8 cellular contexts compared by ENCODE assay signal in the genomic region with DNA sequence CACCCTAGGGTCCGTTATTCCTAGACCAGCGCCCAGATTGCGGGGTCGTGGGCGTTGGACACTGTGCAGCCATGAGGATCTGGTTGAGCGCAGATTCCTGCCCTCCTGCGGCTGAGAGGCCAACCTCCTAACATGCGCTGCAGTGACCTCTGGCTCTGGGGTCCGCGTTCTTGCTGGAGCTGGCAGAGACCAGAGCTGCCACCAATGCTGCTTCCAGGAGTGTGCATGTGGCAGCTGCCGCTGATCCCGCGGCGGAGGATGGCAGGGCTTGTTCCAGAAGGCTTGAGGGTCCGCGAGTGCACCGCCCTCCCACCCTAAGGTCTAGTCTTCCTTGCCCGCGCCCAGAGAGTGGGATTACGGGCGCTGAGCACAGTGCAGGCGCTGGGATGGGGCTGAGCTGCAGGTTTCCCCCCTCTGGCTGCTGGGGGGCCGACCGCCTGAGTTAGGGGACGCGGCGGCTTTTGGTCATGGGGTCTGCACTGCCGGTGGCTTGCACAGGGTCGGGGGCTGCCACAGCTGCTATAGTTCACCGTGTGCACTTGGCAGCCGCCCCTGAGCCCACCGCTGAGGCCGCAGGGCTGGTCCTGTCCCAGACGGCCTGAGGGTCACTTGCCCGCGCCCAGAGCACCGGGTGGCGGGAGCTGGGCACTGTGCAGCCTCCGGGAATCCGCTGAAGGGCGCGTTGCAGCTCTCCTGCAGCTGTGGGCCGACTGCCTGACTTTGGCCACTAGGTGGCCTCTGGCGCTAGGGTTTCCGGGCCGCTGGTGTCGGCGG.
DNase-seq lines count a peak whose midpoint lies in the region; ATAC-seq and TF ChIP-seq lines count a peak whose summit lies in the region.

No MANE protein-coding gene starts in this region.

- intact Hi-C loops in colonic mucosa (cut with DNase I), result loop anchor here (5.0 to 10.0 kb wide), 3 partner anchors 129 to 259 kb away; a partner anchor contains a TSS

- DNase-seq in 8988T, result peak; percentile 59
- DNase-seq in NCI-H1930 (lab: John Stamatoyannopoulos, UW), result peak; percentile 73 to 81
- DNase-seq in activated CD4-positive, CD25-positive, alpha-beta regulatory T cell treated with anti-CD3 and anti-CD28 coated beads, Interleukin-2, amount 50 U/mL, for 72 hours, result peak; percentile 75
- peak; percentile 87 for DNase-seq in colonic mucosa
- DNase-seq in left kidney (ENCODE audit: low read depth, low spot score), result peak; percentile 89
- DNase-seq in stimulated activated CD4-positive, alpha-beta T cell treated with anti-CD3 and anti-CD28 coated beads, Interleukin-2, amount 100 ng/mL, for 48 hours, result peak; percentile 52 to 64

- H3K27me3 ChIP-seq in colonic mucosa, result no peaks in the 10 kb centered on the region

- TF ChIP-seq CTCF in colonic mucosa (IDR thresholded peaks at IDR 0.05), result peak; percentile 84

- peaks cover 10% of the 10 kb centered on the region for H3K4me1 ChIP-seq in colonic mucosa

- no peak overlapping the region for H3K9ac ChIP-seq in colonic mucosa (ENCODE audit: low read depth in 2 of 2, low read length in 2 of 2)

- no peaks in the 10 kb centered on the region for H3K9me3 ChIP-seq in colonic mucosa

- no peaks in the 10 kb centered on the region for H3K36me3 ChIP-seq in colonic mucosa

- peak overlapping the region; percentile 26 for H3K4me3 ChIP-seq in colonic mucosa

- H3K27ac ChIP-seq in colonic mucosa, result no peak overlapping the region

- ATAC-seq in GM18498 (IDR thresholded peaks at IDR 0.05; ENCODE audit: unreplicated experiment) (peak; percentile 93), HG02885 (IDR thresholded peaks at IDR 0.05; ENCODE audit: poor library complexity, unreplicated experiment) (peak; percentile 84)
